In genomic region chr20:42963796-42964195, GRCh38 we compare ENCODE assay signal across 11 cellular contexts.
DNase-seq lines count a peak whose midpoint lies in the region; ATAC-seq and TF ChIP-seq lines count a peak whose summit lies in the region.
"Had no signal": no experiment of that assay in that cellular context is flagged by ENCODE, and none has a peak within 500 bp of the region (broad histone marks: within the 10 kb centered on the region; RNA-seq: fewer than 3 reads in every experiment).

No MANE protein-coding gene starts in this region.

- H3K4me3 ChIP-seq in H7 (ENCODE audit: insufficient read depth, low read depth, low read length), result no peak overlapping the region
- no peak overlapping the region for H3K4me3 ChIP-seq in RWPE2 (ENCODE audit: severe bottlenecking)
- H3K4me3 ChIP-seq in fibroblast of villous mesenchyme (ENCODE audit: low read depth, low read length), result no peak overlapping the region
- H3K4me3 ChIP-seq in SJCRH30, result no peak overlapping the region

- H3K27me3 ChIP-seq in H7 (ENCODE audit: control insufficient read depth, insufficient read depth, low read length) (no peaks in the 10 kb centered on the region), RWPE2 (ENCODE audit: insufficient read depth, poor library complexity, severe bottlenecking) (no peaks in the 10 kb centered on the region), SJCRH30 (peaks cover 13% of the 10 kb centered on the region)
- H3K27me3 ChIP-seq: BE2C had no signal

- H3K9me3 ChIP-seq in RWPE2 (ENCODE audit: severe bottlenecking) (peaks cover 10% of the 10 kb centered on the region), SJCRH30 (replicated peaks) (0 out of 2 replicates have a peak, but pooled peaks cover 4% of the 10 kb centered on the region)
- H3K9me3 ChIP-seq: BE2C had no signal

- H3K4me1 ChIP-seq in RWPE2 (ENCODE audit: insufficient read depth, poor library complexity, severe bottlenecking) (peaks cover 19% of the 10 kb centered on the region), SJCRH30 (no peaks in the 10 kb centered on the region)
- H3K4me1 ChIP-seq: BE2C had no signal

- peak; percentile 94 for ATAC-seq in RWPE2 (ENCODE audit: low read depth)
- ATAC-seq in HG03139 (IDR thresholded peaks at IDR 0.05; ENCODE audit: unreplicated experiment), result no peak

- TF ChIP-seq CTCF in RWPE2 (IDR thresholded peaks at IDR 0.05; ENCODE audit: poor library complexity, severe bottlenecking) (no peak), fibroblast of villous mesenchyme (IDR thresholded peaks at IDR 0.05; ENCODE audit: insufficient read depth, low read depth, low read length) (no peak)

- H3K36me3 ChIP-seq in H7 (replicated peaks; ENCODE audit: control insufficient read depth, insufficient read depth, low read length), result no peaks in the 10 kb centered on the region
- no peaks in the 10 kb centered on the region for H3K36me3 ChIP-seq in RWPE2 (ENCODE audit: low read depth)
- H3K36me3 ChIP-seq in SJCRH30, result no peaks in the 10 kb centered on the region
- H3K36me3 ChIP-seq: BE2C had no signal

- H3K27ac ChIP-seq in RWPE2 (ENCODE audit: poor library complexity, severe bottlenecking) (peak overlapping the region; percentile 0), SJCRH30 (no peak overlapping the region)
- H3K27ac ChIP-seq: C4-2B had no signal

- DNase-seq in H7 (peak; percentile 58), RWPE2 (ENCODE audit: low spot score) (no peak), fibroblast of villous mesenchyme (ENCODE audit: low read depth) (peak; percentile 13), SJCRH30 (no peak), amygdala (lab: John Stamatoyannopoulos, UW) (no peak)
- no peak for DNase-seq in stimulated activated CD4-positive, alpha-beta T cell treated with anti-CD3 and anti-CD28 coated beads, Interleukin-4, amount 100 ng/mL, for 1 hour
- DNase-seq: BE2C; CD4-positive, alpha-beta memory T cell; DMS79 had no signal

Comparison
In these comparisons a context has a peak if more than half of its experiments do, and no peak if none do; other contexts are left out.
1. DNase-seq: peak in H7 (single experiment) and fibroblast of villous mesenchyme (single experiment); none in RWPE2 (single experiment), stimulated activated CD4-positive, alpha-beta T cell treated with anti-CD3 and anti-CD28 coated beads, Interleukin-4, amount 100 ng/mL, for 1 hour (single experiment), SJCRH30 (0 of 2) and amygdala (0 of 56).